1 cellular context compared by ENCODE assay signal in the genomic region with DNA sequence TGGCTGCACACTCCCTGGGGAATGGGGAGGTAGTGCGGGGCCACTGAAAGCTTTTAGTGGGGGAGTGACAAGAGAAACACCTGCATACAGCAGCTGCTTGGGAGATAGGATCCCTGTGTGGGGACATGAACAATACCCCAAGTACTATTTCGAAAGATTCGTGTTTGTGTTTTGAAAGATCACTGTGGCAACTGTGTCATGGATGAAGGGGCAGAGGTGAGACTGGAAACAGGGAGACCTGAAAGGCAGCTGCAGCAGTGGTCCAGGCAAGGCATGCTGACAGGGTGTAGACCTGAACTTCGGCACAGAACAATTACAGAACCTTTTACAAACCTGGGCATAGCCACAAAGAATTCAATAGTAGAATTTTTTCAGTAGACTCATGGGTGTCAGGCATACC.
TF ChIP-seq lines count a peak whose summit lies in the region.

No MANE protein-coding gene starts in this region.

TF ChIP-seq in SK-N-SH, 30 proteins besides CTCF, POLR2A, EP300 and RAD21 (continued from another document):
- TF ChIP-seq SIN3A (IDR thresholded peaks at IDR 0.05; ENCODE audit: borderline replicate concordance, low read depth, low read length) (no peak), FOXM1 (IDR thresholded peaks at IDR 0.05; ENCODE audit: low read depth) (no peak)
